10 cellular contexts compared by ENCODE assay signal in the genomic region with DNA sequence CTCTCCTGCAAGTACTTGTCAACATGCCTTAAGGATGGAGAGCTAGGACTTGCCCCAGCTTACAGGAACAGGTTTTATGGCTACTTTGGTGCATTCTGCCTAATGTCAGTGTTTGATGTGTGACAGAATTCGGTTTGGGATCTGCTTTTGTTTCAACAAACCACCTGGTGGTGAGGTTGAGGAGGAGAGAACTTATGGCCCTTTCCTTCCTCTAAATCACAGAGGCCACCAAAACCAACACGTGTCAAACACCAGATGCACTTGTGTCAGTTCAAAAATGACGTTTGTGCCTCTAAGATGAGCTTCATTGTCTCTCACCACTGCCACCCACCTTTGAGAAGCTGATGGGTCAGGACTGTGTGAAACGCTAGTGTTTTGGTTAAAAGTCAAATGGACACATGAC.
DNase-seq lines count a peak whose midpoint lies in the region; ATAC-seq, FAIRE-seq and TF ChIP-seq lines count a peak whose summit lies in the region.
"Had no signal": no experiment of that assay in that cellular context is flagged by ENCODE, and none has a peak within 500 bp of the region (broad histone marks: within the 10 kb centered on the region; RNA-seq: fewer than 3 reads in every experiment).

No MANE protein-coding gene starts in this region.

- H3K27me3 ChIP-seq in osteoblast (ENCODE audit: insufficient read depth, low read length) (no peaks in the 10 kb centered on the region), psoas muscle (ENCODE audit: insufficient read depth in 3 of 3, low read length in 2 of 3) (no peaks in the 10 kb centered on the region)

- FAIRE-seq in GM18507 (lab: Jason Lieb, UNC), result peak; percentile 90

- 26 to 34% methylated on average over 4 of the region's 4 CpGs for WGBS in lower leg skin, 2 donors
- 42 to 52% (median 51%) methylated on average over 4 of the region's 4 CpGs for WGBS in psoas muscle, 3 donors

- intact Hi-C loops in lower leg skin (cut with DNase I; ENCODE audit: low total_unique reads), result no loop called here
- intact Hi-C loops in psoas muscle (cut with DNase I), result no loop called here

- H3K4me3 ChIP-seq in osteoblast (ENCODE audit: insufficient read depth, low read length) (no peak overlapping the region), lower leg skin (ENCODE audit: low read depth, poor library complexity, severe bottlenecking) (no peak overlapping the region), psoas muscle (no peak overlapping the region)
- H3K4me3 ChIP-seq: left ventricle myocardium inferior had no signal

- ATAC-seq in GM21576 (IDR thresholded peaks at IDR 0.05; ENCODE audit: unreplicated experiment), result peak; percentile 57
- ATAC-seq in HG03521 (IDR thresholded peaks at IDR 0.05; ENCODE audit: unreplicated experiment), result peak; percentile 68
- ATAC-seq in psoas muscle, result no peak

- H2AFZ ChIP-seq in osteoblast (ENCODE audit: low read length), result no peak overlapping the region

- H3K4me1 ChIP-seq in osteoblast (ENCODE audit: insufficient read depth, low read length), result peaks cover 11% of the 10 kb centered on the region
- H3K4me1 ChIP-seq in psoas muscle, result peaks cover 3% of the 10 kb centered on the region

- H4K20me1 ChIP-seq in osteoblast (ENCODE audit: insufficient read depth, low read length), result peaks cover 6% of the 10 kb centered on the region

- DNase-seq in GM18507 (ENCODE audit: extremely low spot score, insufficient read length, low read depth) (peak; percentile 44), medulla oblongata (ENCODE audit: extremely low spot score) (peak; percentile 40), SHP77 (lab: John Stamatoyannopoulos, UW) (no peak), osteoblast (ENCODE audit: insufficient read length, low spot score, missing footprints) (no peak), lower leg skin (ENCODE audit: low spot score in 2 of 2) (no peak), psoas muscle (no peak)
- DNase-seq: HCEC 1CT, left ventricle myocardium inferior had no signal

- H3K9me3 ChIP-seq in osteoblast (ENCODE audit: low read depth, low read length) (no peaks in the 10 kb centered on the region), psoas muscle (no peaks in the 10 kb centered on the region)
- H3K9me3 ChIP-seq: left ventricle myocardium inferior had no signal

- TF ChIP-seq POLR2A in lower leg skin (IDR thresholded peaks at IDR 0.05), result no peak

- H3K27ac ChIP-seq in osteoblast (ENCODE audit: low read depth, low read length), result no peak overlapping the region
- no peak overlapping the region for H3K27ac ChIP-seq in psoas muscle
- H3K27ac ChIP-seq: left ventricle myocardium inferior had no signal

- no peak for TF ChIP-seq CTCF in osteoblast (IDR thresholded peaks at IDR 0.05; ENCODE audit: extremely low read depth, low read depth, low read length)
- TF ChIP-seq CTCF in lower leg skin (IDR thresholded peaks at IDR 0.05), result no peak
- no peak for TF ChIP-seq CTCF in psoas muscle (IDR thresholded peaks at IDR 0.05)

- H3K36me3 ChIP-seq in osteoblast (ENCODE audit: insufficient read depth, low read length), result peaks cover 1% of the 10 kb centered on the region
- H3K36me3 ChIP-seq in psoas muscle (ENCODE audit: insufficient read depth in 1 of 2, low read depth in 1 of 2), result no peaks in the 10 kb centered on the region
- H3K36me3 ChIP-seq: left ventricle myocardium inferior had no signal

- H3K4me2 ChIP-seq in osteoblast (ENCODE audit: insufficient read depth, low read length), result no peak overlapping the region

- H3K79me2 ChIP-seq in osteoblast (ENCODE audit: insufficient read depth, low read length), result peaks cover 85% of the 10 kb centered on the region

Comparison
In these comparisons a context has a peak if more than half of its experiments do, and no peak if none do; other contexts are left out.
1. DNase-seq: peak in GM18507 (single experiment) and medulla oblongata (single experiment); none in SHP77 (0 of 2), osteoblast (single experiment), lower leg skin (0 of 2) and psoas muscle (0 of 2).
2. ATAC-seq: peak in GM21576 (single experiment) and HG03521 (single experiment); none in psoas muscle (0 of 4).